Comparison of ENCODE assay signal across 22 cellular contexts in genomic region chr15:89809093-89809786, GRCh38. TPM values are rescaled to one million over a fixed set of nuclear protein-coding genes. Genes with fewer than 3 reads are reported as not detected.
DNase-seq lines count a peak whose midpoint lies in the region; ATAC-seq, FAIRE-seq and TF ChIP-seq lines count a peak whose summit lies in the region.
"Had no signal": no experiment of that assay in that cellular context is flagged by ENCODE, and none has a peak within 500 bp of the region (broad histone marks: within the 10 kb centered on the region; RNA-seq: fewer than 3 reads in every experiment).

No MANE protein-coding gene starts in this region.

- no peak overlapping the region for H3K4me3 Mint-ChIP-seq in astrocyte (ENCODE audit: unreplicated experiment)
- H3K4me3 Mint-ChIP-seq: activated CD4-positive, alpha-beta T cell treated with anti-CD3 and anti-CD28 coated beads, Interleukin-2, amount 10 ng/mL, durations not matched to agents 24 days and 14 days; activated T-cell treated with anti-CD3 and anti-CD28 coated beads, Interleukin-2, amount 50 U/mL, for 24 hours; central memory CD8-positive, alpha-beta T cell; stimulated activated effector memory CD8-positive, alpha-beta T cell treated with anti-CD3 and anti-CD28 coated beads, Interleukin-12 subunit alpha, Interleukin-12 subunit beta, amount 100 ng/mL, for 72 hours had no signal

- intact Hi-C loops in pancreas (cut with DNase I), result loop anchor here in 1 of 3 donors (5.0 kb wide), 1 partner anchor 42 kb away; no protein-coding TSS in a partner anchor
- intact Hi-C loops in thyroid gland (cut with DNase I), result no loop called here

- H3K27ac Mint-ChIP-seq in astrocyte (ENCODE audit: unreplicated experiment), result no peak overlapping the region
- H3K27ac Mint-ChIP-seq: activated CD4-positive, alpha-beta T cell treated with anti-CD3 and anti-CD28 coated beads, Interleukin-2, amount 10 ng/mL, durations not matched to agents 24 days and 14 days; activated naive CD4-positive, alpha-beta T cell treated with anti-CD3 and anti-CD28 coated beads, Interleukin-2, amount 50 U/mL, for 72 hours; activated T-cell treated with anti-CD3 and anti-CD28 coated beads, Interleukin-2, amount 50 U/mL, for 24 hours; stimulated activated effector memory CD8-positive, alpha-beta T cell treated with anti-CD3 and anti-CD28 coated beads, Interleukin-12 subunit alpha, Interleukin-12 subunit beta, amount 100 ng/mL, for 72 hours had no signal

- H3K4me2 ChIP-seq in astrocyte (ENCODE audit: low read length), result peak overlapping the region; percentile 55

- FAIRE-seq in astrocyte (lab: Jason Lieb, UNC), result no peak
- no peak for FAIRE-seq in pancreas (lab: Jason Lieb, UNC)
- FAIRE-seq: GM18507, HTR-8/SVneo had no signal

- TF ChIP-seq POLR2A in thyroid gland (IDR thresholded peaks at IDR 0.05), result no peak

- peak; percentile 6 for DNase-seq in NCI-H146 (lab: John Stamatoyannopoulos, UW)
- DNase-seq in NCI-H146 treated with DMSO at 0.1 percent for 48 hours (lab: John Stamatoyannopoulos, UW; ENCODE audit: unreplicated experiment), result no peak
- no peak for DNase-seq in astrocyte (ENCODE audit: low read depth)
- DNase-seq in fibroblast of villous mesenchyme (ENCODE audit: low read depth), result peak; percentile 32
- DNase-seq in pancreas, result peak in 4 of 6 donors; percentile 64 to 67 (median 65)
- DNase-seq in thyroid gland, result no peak
- no peak for DNase-seq in T-helper 9 cell
- DNase-seq in cerebellar cortex (ENCODE audit: low spot score), result no peak
- DNase-seq: activated CD4-positive, alpha-beta T cell treated with anti-CD3 and anti-CD28 coated beads, Interleukin-2, amount 10 ng/mL, durations not matched to agents 24 days and 14 days; activated T-cell treated with anti-CD3 and anti-CD28 coated beads, Interleukin-2, amount 50 U/mL, for 24 hours; C1 segment of cervical spinal cord; NCI-H2029; NCI-H524; trophoblast cell had no signal

- no peak overlapping the region for H3K4me3 ChIP-seq in astrocyte (ENCODE audit: insufficient read depth, low read depth, low read length)
- no peak overlapping the region for H3K4me3 ChIP-seq in fibroblast of villous mesenchyme (ENCODE audit: low read depth, low read length)
- no peak overlapping the region for H3K4me3 ChIP-seq in pancreas
- no peak overlapping the region for H3K4me3 ChIP-seq in thyroid gland (replicated peaks in 1 of 3)

- peaks cover 38% of the 10 kb centered on the region for H4K20me1 ChIP-seq in astrocyte (ENCODE audit: insufficient read depth, low read length)

- peak; percentile 18 to 25 (median 20) for ATAC-seq in pancreas
- ATAC-seq: activated naive CD4-positive, alpha-beta T cell treated with anti-CD3 and anti-CD28 coated beads, Interleukin-2, amount 50 U/mL, for 72 hours; stimulated activated effector memory CD8-positive, alpha-beta T cell treated with anti-CD3 and anti-CD28 coated beads, Interleukin-12 subunit alpha, Interleukin-12 subunit beta, amount 100 ng/mL, for 72 hours had no signal

- H3K36me3 Mint-ChIP-seq in astrocyte (ENCODE audit: low read depth, unreplicated experiment), result no peaks in the 10 kb centered on the region
- H3K36me3 Mint-ChIP-seq: activated naive CD4-positive, alpha-beta T cell treated with anti-CD3 and anti-CD28 coated beads, Interleukin-2, amount 50 U/mL, for 72 hours; stimulated activated effector memory CD8-positive, alpha-beta T cell treated with anti-CD3 and anti-CD28 coated beads, Interleukin-12 subunit alpha, Interleukin-12 subunit beta, amount 100 ng/mL, for 72 hours had no signal

- H3K4me1 ChIP-seq in astrocyte (ENCODE audit: insufficient read depth, low read length) (peaks cover 30% of the 10 kb centered on the region), pancreas (peaks cover 29 to 38% (median 30%) of the 10 kb centered on the region in 3 donors), thyroid gland (peaks cover 7 to 11% of the 10 kb centered on the region in 2 donors)
- H3K4me1 ChIP-seq: parathyroid adenoma had no signal

- H3K27me3 ChIP-seq in astrocyte (ENCODE audit: insufficient read depth, low read length), result no peaks in the 10 kb centered on the region
- no peaks in the 10 kb centered on the region for H3K27me3 ChIP-seq in pancreas
- no peaks in the 10 kb centered on the region for H3K27me3 ChIP-seq in thyroid gland

- H3K27ac ChIP-seq in astrocyte (ENCODE audit: low read depth, low read length) (peak overlapping the region; percentile 13), pancreas (peak overlapping the region; percentile 30 to 52 (median 51)), thyroid gland (no peak overlapping the region)
- H3K27ac ChIP-seq: 22Rv1, parathyroid adenoma had no signal

- peak overlapping the region; percentile 23 for H3K9ac ChIP-seq in astrocyte (ENCODE audit: low read length)
- H3K9ac ChIP-seq: parathyroid adenoma had no signal

- WGBS in pancreas, 2 donors, result 49 to 56% methylated on average over 8 of the region's 8 CpGs
- 74 to 85% methylated on average over 3 to 4 of the region's 8 CpGs for WGBS in thyroid gland, 2 donors

- peaks cover 11% of the 10 kb centered on the region for H3K36me3 ChIP-seq in astrocyte (ENCODE audit: insufficient read depth, low read length)
- H3K36me3 ChIP-seq in pancreas, result no peaks in the 10 kb centered on the region
- H3K36me3 ChIP-seq in thyroid gland, result no peaks in the 10 kb centered on the region

- H3K4me1 Mint-ChIP-seq in astrocyte (ENCODE audit: low read depth, unreplicated experiment), result no peaks in the 10 kb centered on the region
- H3K4me1 Mint-ChIP-seq: central memory CD8-positive, alpha-beta T cell; stimulated activated effector memory CD8-positive, alpha-beta T cell treated with anti-CD3 and anti-CD28 coated beads, Interleukin-12 subunit alpha, Interleukin-12 subunit beta, amount 100 ng/mL, for 72 hours had no signal

- no peaks in the 10 kb centered on the region for H3K9me3 Mint-ChIP-seq in astrocyte (ENCODE audit: unreplicated experiment)
- H3K9me3 Mint-ChIP-seq: activated CD4-positive, alpha-beta T cell treated with anti-CD3 and anti-CD28 coated beads, Interleukin-2, amount 10 ng/mL, durations not matched to agents 24 days and 14 days; activated naive CD4-positive, alpha-beta T cell treated with anti-CD3 and anti-CD28 coated beads, Interleukin-2, amount 50 U/mL, for 72 hours; activated T-cell treated with anti-CD3 and anti-CD28 coated beads, Interleukin-2, amount 50 U/mL, for 24 hours; central memory CD8-positive, alpha-beta T cell; stimulated activated effector memory CD8-positive, alpha-beta T cell treated with anti-CD3 and anti-CD28 coated beads, Interleukin-12 subunit alpha, Interleukin-12 subunit beta, amount 100 ng/mL, for 72 hours had no signal

- H3K9me3 ChIP-seq in astrocyte (ENCODE audit: insufficient read depth, low read depth, low read length) (no peaks in the 10 kb centered on the region), pancreas (no peaks in the 10 kb centered on the region), thyroid gland (no peaks in the 10 kb centered on the region)

- peak overlapping the region; percentile 30 for H2AFZ ChIP-seq in astrocyte (ENCODE audit: low read depth, low read length)
- H2AFZ ChIP-seq: parathyroid adenoma had no signal

- TF ChIP-seq CTCF in astrocyte (IDR thresholded peaks at IDR 0.05; ENCODE audit: insufficient read depth, low read depth, low read length) (no peak), fibroblast of villous mesenchyme (IDR thresholded peaks at IDR 0.05; ENCODE audit: insufficient read depth, low read depth, low read length) (no peak), pancreas (IDR thresholded peaks at IDR 0.05) (no peak), thyroid gland (IDR thresholded peaks at IDR 0.05) (no peak)

- H3K79me2 ChIP-seq in astrocyte (ENCODE audit: insufficient read depth, low read length), result peaks cover 61% of the 10 kb centered on the region
- H3K79me2 ChIP-seq: parathyroid adenoma had no signal

- peaks cover 24% of the 10 kb centered on the region for H3K27me3 Mint-ChIP-seq in astrocyte (ENCODE audit: low read depth, unreplicated experiment)

RNA-seq across cellular contexts. Expression of gene ANPEP, which starts 5.4 kb away (rescaled TPM):
- total RNA-seq in astrocyte (0.22 and 0.25 TPM in 2 replicates), fibroblast of villous mesenchyme (52.5 and 54.0 TPM in 2 replicates), pancreas (1,000 to 10,000 TPM in 2 of 6 donors, 100 to 1,000 TPM in 4; 401 to 1,207 (median 921) TPM), thyroid gland (10 to 100 TPM in 1 of 4 donors, 1 to 10 TPM in 3; 7.2 to 11.7 (median 9.4) TPM)
- polyA plus RNA-seq in pancreas, result 100 to 1,000 TPM; 388 to 524 TPM

RNA-seq across cellular contexts. Expression of gene MESP2, which starts 33.1 kb away (rescaled TPM):
- not detected in 2 replicates for total RNA-seq in astrocyte
- total RNA-seq in fibroblast of villous mesenchyme, result 0.32 and 0.43 TPM in 2 replicates
- total RNA-seq in pancreas, result under 1 TPM in 4 of 6 donors, not detected in 2; 0.16 to 0.46 (median 0.30) TPM
- polyA plus RNA-seq in pancreas, result under 1 TPM in 1 of 2 donors, not detected in 1; 0.12 TPM
- under 1 TPM in 2 of 4 donors, not detected in 2; 0.34 to 0.67 TPM for total RNA-seq in thyroid gland
- total RNA-seq: activated CD4-positive, alpha-beta T cell treated with anti-CD3 and anti-CD28 coated beads, Interleukin-2, amount 10 ng/mL, durations not matched to agents 24 days and 14 days; activated naive CD4-positive, alpha-beta T cell treated with anti-CD3 and anti-CD28 coated beads, Interleukin-2, amount 50 U/mL, for 72 hours; mononuclear cell had no signal

RNA-seq across cellular contexts. Expression of gene MESP1, which starts 58.2 kb away (rescaled TPM):
- total RNA-seq in astrocyte (not detected in 2 replicates), fibroblast of villous mesenchyme (under 0.01 TPM in 2 replicates), pancreas (1 to 10 TPM; 1.5 to 4.0 (median 2.4) TPM), thyroid gland (1 to 10 TPM in 3 of 4 donors, not detected in 1; 1.9 to 2.6 (median 2.1) TPM)
- 1 to 10 TPM; 1.1 to 2.1 TPM for polyA plus RNA-seq in pancreas
- total RNA-seq: mononuclear cell had no signal

Comparison
In these comparisons a context has a peak if more than half of its experiments do, and no peak if none do; other contexts are left out.
1. DNase-seq: peak in NCI-H146 (single experiment), fibroblast of villous mesenchyme (single experiment) and pancreas (4 of 6); none in NCI-H146 treated with DMSO at 0.1 percent for 48 hours (single experiment), astrocyte (single experiment), thyroid gland (0 of 2), T-helper 9 cell (single experiment) and cerebellar cortex (single experiment).
2. H3K27ac ChIP-seq: peak in astrocyte (single experiment) and pancreas (4 of 4); none in thyroid gland (0 of 3).